In genomic region chr5:156361451-156362109, GRCh38 we compare ENCODE assay signal across 19 cellular contexts. TPM values are rescaled to one million over a fixed set of nuclear protein-coding genes. Genes with fewer than 3 reads are reported as not detected.
"Had no signal": no experiment of that assay in that cellular context is flagged by ENCODE, and none has a peak within 500 bp of the region (broad histone marks: within the 10 kb centered on the region; RNA-seq: fewer than 3 reads in every experiment).

No MANE protein-coding gene starts in this region.

- H3K4me1 ChIP-seq: body of pancreas, left lung, neural progenitor cell, spleen, upper lobe of right lung had no signal

- H3K9me3 ChIP-seq: body of pancreas, left lung, sigmoid colon, upper lobe of right lung had no signal

- H3K9ac ChIP-seq: neural progenitor cell had no signal

- H3K27me3 ChIP-seq: body of pancreas, left lung, neural progenitor cell, sigmoid colon, spleen, upper lobe of right lung had no signal

- H3K36me3 ChIP-seq: left lung, neural progenitor cell, spleen, upper lobe of right lung had no signal

- ATAC-seq: activated T-cell treated with anti-CD3 and anti-CD28 coated beads, Interleukin-2, amount 50 U/mL, for 72 hours; body of pancreas; left lung; naive thymus-derived CD8-positive, alpha-beta T cell; T-helper 17 cell; upper lobe of right lung had no signal

- H3K4me3 ChIP-seq: body of pancreas, left lung, lung, neural progenitor cell, sigmoid colon, spleen, upper lobe of right lung had no signal

- H3K27ac ChIP-seq: body of pancreas, left lung, neural progenitor cell, sigmoid colon, spleen, upper lobe of right lung had no signal

- H3K4me2 ChIP-seq: neural progenitor cell had no signal

- H2AFZ ChIP-seq: neural progenitor cell had no signal

- DNase-seq: activated CD4-positive, alpha-beta T cell treated with anti-CD3 and anti-CD28 coated beads for 4 hours; activated CD4-positive, alpha-beta T cell treated with anti-CD3 and anti-CD28 coated beads, Interleukin-2, amount 50 U/mL, for 48 hours; activated CD4-positive, CD25-positive, alpha-beta regulatory T cell; activated effector memory CD4-positive, alpha-beta T cell treated with anti-CD3 and anti-CD28 coated beads, Interleukin-2, amount 50 U/mL, for 16 hours; activated naive CD4-positive, alpha-beta T cell treated with anti-CD3 and anti-CD28 coated beads, Interleukin-2, amount 10 ng/mL, durations not matched to agents 7 days and 5 days; activated T-cell treated with anti-CD3 and anti-CD28 coated beads, Interleukin-2, amount 50 U/mL, for 72 hours; body of pancreas; effector memory CD4-positive, alpha-beta T cell; left lung; naive thymus-derived CD8-positive, alpha-beta T cell; retina; sigmoid colon; spleen; stimulated activated CD4-positive, alpha-beta T cell treated with anti-CD3 and anti-CD28 coated beads, Interleukin-4, amount 100 ng/mL, for 1 hour; stimulated activated naive CD4-positive, alpha-beta T cell; T-helper 17 cell; upper lobe of right lung had no signal

RNA-seq across cellular contexts. Expression of gene SGCD, which starts 34.6 kb away (rescaled TPM):
- total RNA-seq: T-helper 17 cell had no signal
